1 cellular context compared by ENCODE assay signal in genomic region chr22:32308191-32308590, GRCh38.
TF ChIP-seq lines count a peak whose summit lies in the region.

No MANE protein-coding gene starts in this region.

TF ChIP-seq in HepG2, 621 proteins besides CTCF, POLR2A, EP300 and RAD21:
- TF ChIP-seq ZFP1 (CRISPR knock-in tag; IDR thresholded peaks at IDR 0.05) (no peak), ZNF224 (CRISPR knock-in tag; IDR thresholded peaks at IDR 0.05) (no peak), ZNF431 (CRISPR knock-in tag; IDR thresholded peaks at IDR 0.05; ENCODE audit: borderline replicate concordance, low read depth) (no peak), ZNF766 (CRISPR knock-in tag; IDR thresholded peaks at IDR 0.05; ENCODE audit: borderline replicate concordance) (no peak), REL (CRISPR knock-in tag; conservative IDR thresholded peaks at IDR 0.05) (no peak), HMGA1 (CRISPR knock-in tag; conservative IDR thresholded peaks at IDR 0.05) (no peak), MAFG (CRISPR knock-in tag; IDR thresholded peaks at IDR 0.05) (no peak), GPBP1L1 (CRISPR knock-in tag; IDR thresholded peaks at IDR 0.05) (no peak), YY1 (IDR thresholded peaks at IDR 0.05; ENCODE audit: insufficient read depth, insufficient replicate concordance, low read depth, low read length) (no peak)
